ENCODE assay signal across 22 cellular contexts in genomic region chr12:130994821-130995375, GRCh38. TPM values are rescaled to one million over a fixed set of nuclear protein-coding genes. Genes with fewer than 3 reads are reported as not detected.
"Had no signal": no experiment of that assay in that cellular context is flagged by ENCODE, and none has a peak within 500 bp of the region (broad histone marks: within the 10 kb centered on the region; RNA-seq: fewer than 3 reads in every experiment).

No MANE protein-coding gene starts in this region.

- H3K27ac Mint-ChIP-seq: activated CD4-positive, alpha-beta T cell treated with anti-CD3 and anti-CD28 coated beads, Interleukin-2, amount 10 ng/mL, durations not matched to agents 7 days and 5 days; activated naive CD4-positive, alpha-beta T cell treated with anti-CD3 and anti-CD28 coated beads, Interleukin-2, amount 10 ng/mL, durations not matched to agents 7 days and 5 days; activated T-helper 17 cell treated with anti-CD3 and anti-CD28 coated beads, Interleukin-2, amount 50 U/mL, for 72 hours had no signal

- H3K27ac ChIP-seq: adrenal gland, coronary artery, heart left ventricle, stomach, thoracic aorta had no signal

- H3K36me3 ChIP-seq: adrenal gland, thoracic aorta had no signal

- DNase-seq: activated CD4-positive, alpha-beta T cell treated with anti-CD3 and anti-CD28 coated beads, Interleukin-2, amount 10 ng/mL, durations not matched to agents 7 days and 5 days; activated CD4-positive, CD25-positive, alpha-beta regulatory T cell; activated CD8-positive, alpha-beta memory T cell treated with anti-CD3 and anti-CD28 coated beads for 24 hours; activated naive CD4-positive, alpha-beta T cell treated with anti-CD3 and anti-CD28 coated beads, Interleukin-2, amount 10 ng/mL, durations not matched to agents 7 days and 5 days; activated T-cell treated with anti-CD3 and anti-CD28 coated beads for 4 hours; central memory CD4-positive, alpha-beta T cell; effector CD4-positive, alpha-beta T cell; foreskin melanocyte; heart left ventricle; islet precursor cell; midbrain; naive B cell; stimulated activated CD4-positive, alpha-beta T cell treated with anti-CD3 and anti-CD28 coated beads, Interleukin-15, amount 100 ng/mL, for 24 hours; stimulated activated CD4-positive, alpha-beta T cell treated with anti-CD3 and anti-CD28 coated beads, Interleukin-4, amount 100 ng/mL, for 24 hours; stomach; T-helper 1 cell had no signal

- H3K4me1 ChIP-seq: adrenal gland had no signal

- H3K4me3 Mint-ChIP-seq: activated CD4-positive, alpha-beta T cell treated with anti-CD3 and anti-CD28 coated beads, Interleukin-2, amount 10 ng/mL, durations not matched to agents 7 days and 5 days; activated naive CD4-positive, alpha-beta T cell treated with anti-CD3 and anti-CD28 coated beads, Interleukin-2, amount 10 ng/mL, durations not matched to agents 7 days and 5 days; activated T-helper 17 cell treated with anti-CD3 and anti-CD28 coated beads, Interleukin-2, amount 50 U/mL, for 72 hours; naive B cell had no signal

- H3K4me1 Mint-ChIP-seq: activated CD4-positive, alpha-beta T cell treated with anti-CD3 and anti-CD28 coated beads, Interleukin-2, amount 10 ng/mL, durations not matched to agents 7 days and 5 days; activated naive CD4-positive, alpha-beta T cell treated with anti-CD3 and anti-CD28 coated beads, Interleukin-2, amount 10 ng/mL, durations not matched to agents 7 days and 5 days; activated T-helper 17 cell treated with anti-CD3 and anti-CD28 coated beads, Interleukin-2, amount 50 U/mL, for 72 hours had no signal

- H3K9me3 ChIP-seq: adrenal gland, heart left ventricle, thoracic aorta had no signal

- H3K4me3 ChIP-seq: adrenal gland, coronary artery, heart left ventricle, stomach, thoracic aorta had no signal

- H3K27me3 ChIP-seq: adrenal gland, heart left ventricle, stomach had no signal

- ATAC-seq: activated T-helper 17 cell treated with anti-CD3 and anti-CD28 coated beads, Interleukin-2, amount 50 U/mL, for 72 hours had no signal

- H3K9me3 Mint-ChIP-seq: activated CD4-positive, alpha-beta T cell treated with anti-CD3 and anti-CD28 coated beads, Interleukin-2, amount 10 ng/mL, durations not matched to agents 7 days and 5 days; activated T-helper 17 cell treated with anti-CD3 and anti-CD28 coated beads, Interleukin-2, amount 50 U/mL, for 72 hours; naive B cell had no signal

- H3K36me3 Mint-ChIP-seq: activated naive CD4-positive, alpha-beta T cell treated with anti-CD3 and anti-CD28 coated beads, Interleukin-2, amount 10 ng/mL, durations not matched to agents 7 days and 5 days; naive B cell had no signal

RNA-seq across cellular contexts. Expression of gene ADGRD1, which starts 41.2 kb away (rescaled TPM):
- total RNA-seq: endothelial cell of umbilical vein, pulmonary artery endothelial cell had no signal
